ENCODE assay signal across 1 cellular context in the genomic region with DNA sequence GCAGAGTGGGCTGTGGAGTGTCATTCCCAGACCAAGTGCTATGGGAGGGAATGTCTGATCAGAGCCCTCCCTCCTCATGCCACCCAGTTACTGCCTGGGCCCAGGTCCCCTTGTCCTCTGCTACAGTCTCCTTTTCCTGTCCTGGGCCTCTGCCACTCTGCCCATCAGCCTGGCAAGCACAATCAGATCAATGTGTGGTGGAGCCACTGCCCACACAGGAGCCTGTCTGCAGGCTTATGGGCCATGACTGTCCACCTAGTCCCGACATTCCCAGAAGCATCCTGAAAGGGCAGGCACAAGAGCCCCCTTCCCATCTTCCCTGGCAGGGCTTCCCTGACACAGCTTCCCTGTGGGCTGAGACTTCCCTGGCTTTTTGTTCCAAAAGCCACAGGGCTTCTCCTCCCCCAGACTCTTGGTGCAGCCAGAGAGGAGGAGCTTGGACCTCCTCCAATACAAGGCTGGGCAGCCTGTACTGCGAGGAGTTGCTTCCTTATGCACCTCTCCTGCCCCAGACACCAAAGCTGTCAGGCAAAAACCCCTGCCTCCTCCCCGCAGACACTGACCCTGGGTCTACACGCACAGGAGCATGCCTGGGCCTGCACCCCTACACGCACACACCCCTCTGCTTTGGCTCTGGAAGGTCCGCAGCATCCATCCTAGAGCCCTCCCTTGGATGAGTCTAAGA.
TF ChIP-seq lines count a peak whose summit lies in the region.

No MANE protein-coding gene starts in this region.

TF ChIP-seq in HEK293, 187 proteins besides CTCF, POLR2A, EP300 and RAD21 (continued from another document):
- TF ChIP-seq, protein P1, sequence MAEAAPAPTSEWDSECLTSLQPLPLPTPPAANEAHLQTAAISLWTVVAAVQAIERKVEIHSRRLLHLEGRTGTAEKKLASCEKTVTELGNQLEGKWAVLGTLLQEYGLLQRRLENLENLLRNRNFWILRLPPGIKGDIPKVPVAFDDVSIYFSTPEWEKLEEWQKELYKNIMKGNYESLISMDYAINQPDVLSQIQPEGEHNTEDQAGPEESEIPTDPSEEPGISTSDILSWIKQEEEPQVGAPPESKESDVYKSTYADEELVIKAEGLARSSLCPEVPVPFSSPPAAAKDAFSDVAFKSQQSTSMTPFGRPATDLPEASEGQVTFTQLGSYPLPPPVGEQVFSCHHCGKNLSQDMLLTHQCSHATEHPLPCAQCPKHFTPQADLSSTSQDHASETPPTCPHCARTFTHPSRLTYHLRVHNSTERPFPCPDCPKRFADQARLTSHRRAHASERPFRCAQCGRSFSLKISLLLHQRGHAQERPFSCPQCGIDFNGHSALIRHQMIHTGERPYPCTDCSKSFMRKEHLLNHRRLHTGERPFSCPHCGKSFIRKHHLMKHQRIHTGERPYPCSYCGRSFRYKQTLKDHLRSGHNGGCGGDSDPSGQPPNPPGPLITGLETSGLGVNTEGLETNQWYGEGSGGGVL (tag by site-specific recombination; IDR thresholded peaks at IDR 0.05), result no peak
- no peak for TF ChIP-seq ZNF274 (IDR thresholded peaks at IDR 0.05; ENCODE audit: low read length)
- TF ChIP-seq ZNF274 (tag by site-specific recombination; IDR thresholded peaks at IDR 0.05; ENCODE audit: borderline replicate concordance), result no peak
- no peak for TF ChIP-seq ZNF677 (tag by site-specific recombination; IDR thresholded peaks at IDR 0.05)
- TF ChIP-seq ZNF776 (tag by site-specific recombination; IDR thresholded peaks at IDR 0.05; ENCODE audit: borderline replicate concordance), result no peak
- no peak for TF ChIP-seq ZNF670 (tag by site-specific recombination; IDR thresholded peaks at IDR 0.05; ENCODE audit: low read depth)
- no peak for TF ChIP-seq ZNF221 (tag by site-specific recombination; IDR thresholded peaks at IDR 0.05; ENCODE audit: borderline replicate concordance)
- TF ChIP-seq, protein P2, sequence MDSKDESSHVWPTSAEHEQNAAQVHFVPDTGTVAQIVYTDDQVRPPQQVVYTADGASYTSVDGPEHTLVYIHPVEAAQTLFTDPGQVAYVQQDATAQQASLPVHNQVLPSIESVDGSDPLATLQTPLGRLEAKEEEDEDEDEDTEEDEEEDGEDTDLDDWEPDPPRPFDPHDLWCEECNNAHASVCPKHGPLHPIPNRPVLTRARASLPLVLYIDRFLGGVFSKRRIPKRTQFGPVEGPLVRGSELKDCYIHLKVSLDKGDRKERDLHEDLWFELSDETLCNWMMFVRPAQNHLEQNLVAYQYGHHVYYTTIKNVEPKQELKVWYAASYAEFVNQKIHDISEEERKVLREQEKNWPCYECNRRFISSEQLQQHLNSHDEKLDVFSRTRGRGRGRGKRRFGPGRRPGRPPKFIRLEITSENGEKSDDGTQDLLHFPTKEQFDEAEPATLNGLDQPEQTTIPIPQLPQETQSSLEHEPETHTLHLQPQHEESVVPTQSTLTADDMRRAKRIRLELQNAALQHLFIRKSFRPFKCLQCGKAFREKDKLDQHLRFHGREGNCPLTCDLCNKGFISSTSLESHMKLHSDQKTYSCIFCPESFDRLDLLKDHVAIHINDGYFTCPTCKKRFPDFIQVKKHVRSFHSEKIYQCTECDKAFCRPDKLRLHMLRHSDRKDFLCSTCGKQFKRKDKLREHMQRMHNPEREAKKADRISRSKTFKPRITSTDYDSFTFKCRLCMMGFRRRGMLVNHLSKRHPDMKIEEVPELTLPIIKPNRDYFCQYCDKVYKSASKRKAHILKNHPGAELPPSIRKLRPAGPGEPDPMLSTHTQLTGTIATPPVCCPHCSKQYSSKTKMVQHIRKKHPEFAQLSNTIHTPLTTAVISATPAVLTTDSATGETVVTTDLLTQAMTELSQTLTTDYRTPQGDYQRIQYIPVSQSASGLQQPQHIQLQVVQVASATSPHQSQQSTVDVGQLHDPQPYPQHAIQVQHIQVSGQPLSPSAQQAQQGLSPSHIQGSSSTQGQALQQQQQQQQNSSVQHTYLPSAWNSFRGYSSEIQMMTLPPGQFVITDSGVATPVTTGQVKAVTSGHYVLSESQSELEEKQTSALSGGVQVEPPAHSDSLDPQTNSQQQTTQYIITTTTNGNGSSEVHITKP (tag by site-specific recombination; IDR thresholded peaks at IDR 0.05), result peak; percentile 67
- no peak for TF ChIP-seq HOXD13 (CRISPR knock-in tag; IDR thresholded peaks at IDR 0.05; ENCODE audit: borderline replicate concordance)
- no peak for TF ChIP-seq ZNF132 (tag by site-specific recombination; IDR thresholded peaks at IDR 0.05; ENCODE audit: borderline replicate concordance)
- TF ChIP-seq, protein P3, sequence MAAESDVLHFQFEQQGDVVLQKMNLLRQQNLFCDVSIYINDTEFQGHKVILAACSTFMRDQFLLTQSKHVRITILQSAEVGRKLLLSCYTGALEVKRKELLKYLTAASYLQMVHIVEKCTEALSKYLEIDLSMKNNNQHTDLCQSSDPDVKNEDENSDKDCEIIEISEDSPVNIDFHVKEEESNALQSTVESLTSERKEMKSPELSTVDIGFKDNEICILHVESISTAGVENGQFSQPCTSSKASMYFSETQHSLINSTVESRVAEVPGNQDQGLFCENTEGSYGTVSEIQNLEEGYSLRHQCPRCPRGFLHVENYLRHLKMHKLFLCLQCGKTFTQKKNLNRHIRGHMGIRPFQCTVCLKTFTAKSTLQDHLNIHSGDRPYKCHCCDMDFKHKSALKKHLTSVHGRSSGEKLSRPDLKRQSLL (tag by site-specific recombination; IDR thresholded peaks at IDR 0.05), result peak; percentile 55; the same call in 1 of the 2 replicates
- TF ChIP-seq ZNF10 (tag by site-specific recombination; IDR thresholded peaks at IDR 0.05), result no peak
- peak; percentile 8; the same call in 1 of the 2 replicates for TF ChIP-seq ZBTB20 (tag by site-specific recombination; IDR thresholded peaks at IDR 0.05)
- TF ChIP-seq ZNF302 (tag by site-specific recombination; IDR thresholded peaks at IDR 0.05; ENCODE audit: low read depth), result no peak
- TF ChIP-seq OSR2 (tag by site-specific recombination; IDR thresholded peaks at IDR 0.05), result no peak
- TF ChIP-seq KLF8 (tag by site-specific recombination; IDR thresholded peaks at IDR 0.05), result no peak
- TF ChIP-seq, protein P4, sequence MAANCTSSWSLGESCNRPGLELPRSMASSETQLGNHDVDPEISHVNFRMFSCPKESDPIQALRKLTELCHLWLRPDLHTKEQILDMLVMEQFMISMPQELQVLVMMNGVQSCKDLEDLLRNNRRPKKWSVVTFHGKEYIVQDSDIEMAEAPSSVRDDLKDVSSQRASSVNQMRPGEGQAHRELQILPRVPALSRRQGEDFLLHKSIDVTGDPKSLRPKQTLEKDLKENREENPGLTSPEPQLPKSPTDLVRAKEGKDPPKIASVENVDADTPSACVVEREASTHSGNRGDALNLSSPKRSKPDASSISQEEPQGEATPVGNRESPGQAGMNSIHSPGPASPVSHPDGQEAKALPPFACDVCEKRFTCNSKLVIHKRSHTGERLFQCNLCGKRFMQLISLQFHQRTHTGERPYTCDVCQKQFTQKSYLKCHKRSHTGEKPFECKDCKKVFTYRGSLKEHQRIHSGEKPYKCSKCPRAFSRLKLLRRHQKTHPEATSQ (tag by site-specific recombination; IDR thresholded peaks at IDR 0.05), result no peak
- no peak for TF ChIP-seq ZNF624 (tag by site-specific recombination; IDR thresholded peaks at IDR 0.05)
- no peak for TF ChIP-seq ZNF426 (tag by site-specific recombination; IDR thresholded peaks at IDR 0.05)
- TF ChIP-seq ZNF843 (tag by site-specific recombination; IDR thresholded peaks at IDR 0.05), result no peak
- no peak for TF ChIP-seq ZNF112 (tag by site-specific recombination; IDR thresholded peaks at IDR 0.05)
- no peak for TF ChIP-seq ZFP41 (tag by site-specific recombination; IDR thresholded peaks at IDR 0.05; ENCODE audit: borderline replicate concordance)
- TF ChIP-seq YY2 (tag by site-specific recombination; IDR thresholded peaks at IDR 0.05), result no peak
- TF ChIP-seq ZFHX2 (tag by site-specific recombination; conservative IDR thresholded peaks at IDR 0.05), result peak; percentile 66
- TF ChIP-seq SETDB1 (IDR thresholded peaks at IDR 0.05; ENCODE audit: insufficient read length, low read length), result no peak
- TF ChIP-seq EGR2 (tag by site-specific recombination; IDR thresholded peaks at IDR 0.05; ENCODE audit: low read depth), result 0 out of 2 replicates have a peak, but pooled peaks have one; percentile 36
- TF ChIP-seq ZNF596 (tag by site-specific recombination; IDR thresholded peaks at IDR 0.05), result no peak
- TF ChIP-seq ZSCAN16 (tag by site-specific recombination; IDR thresholded peaks at IDR 0.05), result no peak
- TF ChIP-seq ZNF341 (tag by site-specific recombination; IDR thresholded peaks at IDR 0.05; ENCODE audit: low read depth), result no peak
- TF ChIP-seq SP2 (tag by site-specific recombination; IDR thresholded peaks at IDR 0.05), result no peak
- TF ChIP-seq ZNF555 (tag by site-specific recombination; conservative IDR thresholded peaks at IDR 0.05), result no peak
- peak; percentile 52 for TF ChIP-seq ZIC2 (tag by site-specific recombination; IDR thresholded peaks at IDR 0.05)
- no peak for TF ChIP-seq IKZF3 (tag by site-specific recombination; IDR thresholded peaks at IDR 0.05)
- TF ChIP-seq ZNF223 (tag by site-specific recombination; IDR thresholded peaks at IDR 0.05), result no peak
- TF ChIP-seq, protein P5, sequence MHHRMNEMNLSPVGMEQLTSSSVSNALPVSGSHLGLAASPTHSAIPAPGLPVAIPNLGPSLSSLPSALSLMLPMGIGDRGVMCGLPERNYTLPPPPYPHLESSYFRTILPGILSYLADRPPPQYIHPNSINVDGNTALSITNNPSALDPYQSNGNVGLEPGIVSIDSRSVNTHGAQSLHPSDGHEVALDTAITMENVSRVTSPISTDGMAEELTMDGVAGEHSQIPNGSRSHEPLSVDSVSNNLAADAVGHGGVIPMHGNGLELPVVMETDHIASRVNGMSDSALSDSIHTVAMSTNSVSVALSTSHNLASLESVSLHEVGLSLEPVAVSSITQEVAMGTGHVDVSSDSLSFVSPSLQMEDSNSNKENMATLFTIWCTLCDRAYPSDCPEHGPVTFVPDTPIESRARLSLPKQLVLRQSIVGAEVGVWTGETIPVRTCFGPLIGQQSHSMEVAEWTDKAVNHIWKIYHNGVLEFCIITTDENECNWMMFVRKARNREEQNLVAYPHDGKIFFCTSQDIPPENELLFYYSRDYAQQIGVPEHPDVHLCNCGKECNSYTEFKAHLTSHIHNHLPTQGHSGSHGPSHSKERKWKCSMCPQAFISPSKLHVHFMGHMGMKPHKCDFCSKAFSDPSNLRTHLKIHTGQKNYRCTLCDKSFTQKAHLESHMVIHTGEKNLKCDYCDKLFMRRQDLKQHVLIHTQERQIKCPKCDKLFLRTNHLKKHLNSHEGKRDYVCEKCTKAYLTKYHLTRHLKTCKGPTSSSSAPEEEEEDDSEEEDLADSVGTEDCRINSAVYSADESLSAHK (tag by site-specific recombination; IDR thresholded peaks at IDR 0.05), result no peak
- TF ChIP-seq, protein P6, sequence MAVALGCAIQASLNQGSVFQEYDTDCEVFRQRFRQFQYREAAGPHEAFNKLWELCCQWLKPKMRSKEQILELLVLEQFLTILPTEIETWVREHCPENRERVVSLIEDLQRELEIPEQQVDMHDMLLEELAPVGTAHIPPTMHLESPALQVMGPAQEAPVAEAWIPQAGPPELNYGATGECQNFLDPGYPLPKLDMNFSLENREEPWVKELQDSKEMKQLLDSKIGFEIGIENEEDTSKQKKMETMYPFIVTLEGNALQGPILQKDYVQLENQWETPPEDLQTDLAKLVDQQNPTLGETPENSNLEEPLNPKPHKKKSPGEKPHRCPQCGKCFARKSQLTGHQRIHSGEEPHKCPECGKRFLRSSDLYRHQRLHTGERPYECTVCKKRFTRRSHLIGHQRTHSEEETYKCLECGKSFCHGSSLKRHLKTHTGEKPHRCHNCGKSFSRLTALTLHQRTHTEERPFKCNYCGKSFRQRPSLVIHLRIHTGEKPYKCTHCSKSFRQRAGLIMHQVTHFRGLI (tag by site-specific recombination; IDR thresholded peaks at IDR 0.05), result no peak
- TF ChIP-seq ZNF155 (tag by site-specific recombination; IDR thresholded peaks at IDR 0.05), result no peak
- no peak for TF ChIP-seq ZNF37A (tag by site-specific recombination; IDR thresholded peaks at IDR 0.05)
- TF ChIP-seq ZNF157 (tag by site-specific recombination; IDR thresholded peaks at IDR 0.05), result no peak
- no peak for TF ChIP-seq ZNF202 (tag by site-specific recombination; IDR thresholded peaks at IDR 0.05; ENCODE audit: borderline replicate concordance)
- no peak for TF ChIP-seq ZNF350 (tag by site-specific recombination; IDR thresholded peaks at IDR 0.05)
- TF ChIP-seq, protein P7, sequence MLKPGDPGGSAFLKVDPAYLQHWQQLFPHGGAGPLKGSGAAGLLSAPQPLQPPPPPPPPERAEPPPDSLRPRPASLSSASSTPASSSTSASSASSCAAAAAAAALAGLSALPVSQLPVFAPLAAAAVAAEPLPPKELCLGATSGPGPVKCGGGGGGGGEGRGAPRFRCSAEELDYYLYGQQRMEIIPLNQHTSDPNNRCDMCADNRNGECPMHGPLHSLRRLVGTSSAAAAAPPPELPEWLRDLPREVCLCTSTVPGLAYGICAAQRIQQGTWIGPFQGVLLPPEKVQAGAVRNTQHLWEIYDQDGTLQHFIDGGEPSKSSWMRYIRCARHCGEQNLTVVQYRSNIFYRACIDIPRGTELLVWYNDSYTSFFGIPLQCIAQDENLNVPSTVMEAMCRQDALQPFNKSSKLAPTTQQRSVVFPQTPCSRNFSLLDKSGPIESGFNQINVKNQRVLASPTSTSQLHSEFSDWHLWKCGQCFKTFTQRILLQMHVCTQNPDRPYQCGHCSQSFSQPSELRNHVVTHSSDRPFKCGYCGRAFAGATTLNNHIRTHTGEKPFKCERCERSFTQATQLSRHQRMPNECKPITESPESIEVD (tag by site-specific recombination; IDR thresholded peaks at IDR 0.05), result no peak
